Comparison of ENCODE assay signal across 23 cellular contexts in genomic region chr2:74081030-74081429, GRCh38.
DNase-seq lines count a peak whose midpoint lies in the region; ATAC-seq and TF ChIP-seq lines count a peak whose summit lies in the region.
"Had no signal": no experiment of that assay in that cellular context is flagged by ENCODE, and none has a peak within 500 bp of the region (broad histone marks: within the 10 kb centered on the region; RNA-seq: fewer than 3 reads in every experiment).

No MANE protein-coding gene starts in this region.

- H3K27ac ChIP-seq in BLaER1 treated with 17β-estradiol and CSF1 and Interleukin-3, amounts not matched to agents 10 nM and 100 nM, result peak overlapping the region in 10 of 11 experiments; percentile 11 to 69 (median 60); a peak in 16 of 22 replicates
- no peak overlapping the region for H3K27ac ChIP-seq in naive thymus-derived CD4-positive, alpha-beta T cell (ENCODE audit: low read depth, low read length)
- H3K27ac ChIP-seq: hepatocyte, SJSA1 had no signal

- no peaks in the 10 kb centered on the region for H3K27me3 ChIP-seq in BLaER1 treated with 17β-estradiol and CSF1 and Interleukin-3, amounts not matched to agents 10 nM and 100 nM
- H3K27me3 ChIP-seq in naive thymus-derived CD4-positive, alpha-beta T cell (ENCODE audit: control insufficient read depth in 2 of 2, insufficient read depth in 2 of 2, low read length in 2 of 2), result no peaks in the 10 kb centered on the region
- H3K27me3 ChIP-seq: hepatocyte, SJSA1 had no signal

- intact Hi-C loops in dendritic cell treated with granulocyte-macrophage colony-stimulating factor and Interleukin-4, amounts not matched to agents 40 ng/mL and 50 ng/mL, for 4 days (cut with micrococcal nuclease), result no loop called here
- intact Hi-C loops in naive thymus-derived CD4-positive, alpha-beta T cell (cut with micrococcal nuclease), result no loop called here

- H3K4me3 Mint-ChIP-seq in HFFc6, result 0 out of 2 replicates have a peak overlapping the region, but pooled peaks have one; percentile 6
- no peak overlapping the region for H3K4me3 Mint-ChIP-seq in dendritic cell treated with granulocyte-macrophage colony-stimulating factor and Interleukin-4, amounts not matched to agents 40 ng/mL and 50 ng/mL, for 4 days
- no peak overlapping the region for H3K4me3 Mint-ChIP-seq in naive thymus-derived CD4-positive, alpha-beta T cell
- H3K4me3 Mint-ChIP-seq: activated CD4-positive, alpha-beta T cell treated with anti-CD3 and anti-CD28 coated beads for 36 hours; CD4-positive, alpha-beta memory T cell; immature natural killer cell; nephron progenitor cell had no signal

- H4K20me1 ChIP-seq in BLaER1 treated with 17β-estradiol and CSF1 and Interleukin-3, amounts not matched to agents 10 nM and 100 nM, result peaks cover 73 to 99% (median 91%) of the 10 kb centered on the region in 11 experiments

- no peaks in the 10 kb centered on the region for H3K9me3 Mint-ChIP-seq in HFFc6
- H3K9me3 Mint-ChIP-seq in dendritic cell treated with granulocyte-macrophage colony-stimulating factor and Interleukin-4, amounts not matched to agents 40 ng/mL and 50 ng/mL, for 4 days, result no peaks in the 10 kb centered on the region
- H3K9me3 Mint-ChIP-seq in naive thymus-derived CD4-positive, alpha-beta T cell, result no peaks in the 10 kb centered on the region
- H3K9me3 Mint-ChIP-seq: CD4-positive, alpha-beta memory T cell; immature natural killer cell; nephron progenitor cell had no signal

- ATAC-seq in naive thymus-derived CD4-positive, alpha-beta T cell, result no peak
- no peak for ATAC-seq in GM21423 (IDR thresholded peaks at IDR 0.05; ENCODE audit: unreplicated experiment)
- ATAC-seq: activated CD4-positive, alpha-beta T cell treated with anti-CD3 and anti-CD28 coated beads for 36 hours had no signal

- H3K36me3 ChIP-seq in BLaER1 treated with 17β-estradiol and CSF1 and Interleukin-3, amounts not matched to agents 10 nM and 100 nM, result peaks cover 76 to 97% (median 85%) of the 10 kb centered on the region in 11 experiments
- H3K36me3 ChIP-seq in naive thymus-derived CD4-positive, alpha-beta T cell (ENCODE audit: control insufficient read depth in 2 of 3, insufficient read depth in 3 of 3, low read length in 3 of 3), result peaks cover 0 to 66% (median 12%) of the 10 kb centered on the region in 3 experiments
- H3K36me3 ChIP-seq: SJSA1 had no signal

- H3K36me3 Mint-ChIP-seq in HFFc6 (ENCODE audit: low read depth), result no peaks in the 10 kb centered on the region
- H3K36me3 Mint-ChIP-seq in dendritic cell treated with granulocyte-macrophage colony-stimulating factor and Interleukin-4, amounts not matched to agents 40 ng/mL and 50 ng/mL, for 4 days (ENCODE audit: low read depth), result peaks cover 93% of the 10 kb centered on the region
- peaks cover 0 to 64% (median 16%) of the 10 kb centered on the region in 5 donors for H3K36me3 Mint-ChIP-seq in naive thymus-derived CD4-positive, alpha-beta T cell

- H3K9ac ChIP-seq in BLaER1 treated with 17β-estradiol and CSF1 and Interleukin-3, amounts not matched to agents 10 nM and 100 nM, result peak overlapping the region in 4 of 11 experiments; percentile 2 to 41 (median 13); a peak in 5 of 22 replicates

- CTCF ChIA-PET in naive thymus-derived CD4-positive, alpha-beta T cell (lab: Charles Lee), result interaction anchor here (0.9 kb wide), 1 partner anchor 144 kb away, joined by 4 read pairs; no protein-coding TSS in a partner anchor

- H3K27ac Mint-ChIP-seq in HFFc6, result peak overlapping the region; percentile 17
- peak overlapping the region; percentile 86 for H3K27ac Mint-ChIP-seq in dendritic cell treated with granulocyte-macrophage colony-stimulating factor and Interleukin-4, amounts not matched to agents 40 ng/mL and 50 ng/mL, for 4 days
- peak overlapping the region in 7 of 9 donors; percentile 1 to 78 (median 21) for H3K27ac Mint-ChIP-seq in naive thymus-derived CD4-positive, alpha-beta T cell
- H3K27ac Mint-ChIP-seq: activated CD4-positive, alpha-beta T cell treated with anti-CD3 and anti-CD28 coated beads for 36 hours had no signal

- POLR2A ChIA-PET in naive thymus-derived CD4-positive, alpha-beta T cell (lab: Charles Lee), result interaction anchor here (0.8 to 1.1 kb wide), 2 partner anchors 15 to 28 kb away, joined by 3 to 4 read pairs; no protein-coding TSS in a partner anchor

- peaks cover 27% of the 10 kb centered on the region for H3K4me1 Mint-ChIP-seq in HFFc6 (ENCODE audit: low read depth)
- H3K4me1 Mint-ChIP-seq in dendritic cell treated with granulocyte-macrophage colony-stimulating factor and Interleukin-4, amounts not matched to agents 40 ng/mL and 50 ng/mL, for 4 days (ENCODE audit: low read depth), result peaks cover 61% of the 10 kb centered on the region
- peaks cover 0 to 17% (median 4%) of the 10 kb centered on the region in 7 donors for H3K4me1 Mint-ChIP-seq in naive thymus-derived CD4-positive, alpha-beta T cell
- H3K4me1 Mint-ChIP-seq: activated CD4-positive, alpha-beta T cell treated with anti-CD3 and anti-CD28 coated beads for 36 hours had no signal

- TF ChIP-seq CTCF in HFFc6 (IDR thresholded peaks at IDR 0.05), result no peak

- no peaks in the 10 kb centered on the region for H3K9me3 ChIP-seq in BLaER1 treated with 17β-estradiol and CSF1 and Interleukin-3, amounts not matched to agents 10 nM and 100 nM (replicated peaks in 1 of 11)
- no peaks in the 10 kb centered on the region for H3K9me3 ChIP-seq in naive thymus-derived CD4-positive, alpha-beta T cell (ENCODE audit: control insufficient read depth in 2 of 3, low read length in 3 of 3)
- H3K9me3 ChIP-seq: SJSA1 had no signal

- H3K4me1 ChIP-seq in BLaER1 treated with 17β-estradiol and CSF1 and Interleukin-3, amounts not matched to agents 10 nM and 100 nM, result peaks cover 27 to 51% (median 36%) of the 10 kb centered on the region in 10 experiments
- no peaks in the 10 kb centered on the region for H3K4me1 ChIP-seq in naive thymus-derived CD4-positive, alpha-beta T cell (ENCODE audit: control insufficient read depth in 2 of 2, insufficient read depth in 2 of 2, low read length in 2 of 2)
- H3K4me1 ChIP-seq: SJSA1 had no signal

- H3K4me2 ChIP-seq in BLaER1 treated with 17β-estradiol and CSF1 and Interleukin-3, amounts not matched to agents 10 nM and 100 nM, result peak overlapping the region in 9 of 11 experiments; percentile 26 to 73 (median 64); a peak in 15 of 22 replicates
- H3K4me2 ChIP-seq: hepatocyte had no signal

- H3K27me3 Mint-ChIP-seq in HFFc6 (ENCODE audit: insufficient read depth), result no peaks in the 10 kb centered on the region
- H3K27me3 Mint-ChIP-seq in dendritic cell treated with granulocyte-macrophage colony-stimulating factor and Interleukin-4, amounts not matched to agents 40 ng/mL and 50 ng/mL, for 4 days, result no peaks in the 10 kb centered on the region
- H3K27me3 Mint-ChIP-seq in naive thymus-derived CD4-positive, alpha-beta T cell, result no peaks in the 10 kb centered on the region
- H3K27me3 Mint-ChIP-seq: activated CD4-positive, alpha-beta T cell treated with anti-CD3 and anti-CD28 coated beads for 36 hours; CD4-positive, alpha-beta memory T cell had no signal

- no peak overlapping the region for H3K4me3 ChIP-seq in BLaER1 treated with 17β-estradiol and CSF1 and Interleukin-3, amounts not matched to agents 10 nM and 100 nM
- H3K4me3 ChIP-seq in naive thymus-derived CD4-positive, alpha-beta T cell (ENCODE audit: low read length), result no peak overlapping the region
- H3K4me3 ChIP-seq: hepatocyte, SJSA1 had no signal

- peak; percentile 20 for DNase-seq in HFFc6
- DNase-seq in naive thymus-derived CD4-positive, alpha-beta T cell, result no peak
- no peak for DNase-seq in NCI-H2227 treated with DMSO at 0.1 percent for 48 hours (lab: John Stamatoyannopoulos, UW)
- no peak for DNase-seq in 8988T
- DNase-seq in stimulated activated CD4-positive, alpha-beta T cell treated with anti-CD3 and anti-CD28 coated beads, Interleukin-2, amount 100 ng/mL, for 24 hours, result no peak
- DNase-seq: activated CD4-positive, alpha-beta T cell treated with anti-CD3 and anti-CD28 coated beads for 36 hours; activated naive CD4-positive, alpha-beta T cell; activated T-cell treated with anti-CD3 and anti-CD28 coated beads, Interleukin-2, amount 50 U/mL, for 48 hours; amygdala; CD4-positive, alpha-beta memory T cell; dermis blood vessel endothelial cell; DMS 273 treated with DMSO at 0.1 percent for 48 hours; immature natural killer cell; NCI-H1694; NCI-H526; nephron progenitor cell; stimulated activated CD4-positive, alpha-beta T cell treated with anti-CD3 and anti-CD28 coated beads, Interleukin-15, amount 100 ng/mL, for 24 hours; trophoblast cell had no signal

Comparison
In these comparisons a context has a peak if more than half of its experiments do, and no peak if none do; other contexts are left out.
1. H3K27ac Mint-ChIP-seq: peak in every context shown above with its lines; median percentile 86 in dendritic cell treated with granulocyte-macrophage colony-stimulating factor and Interleukin-4, amounts not matched to agents 40 ng/mL and 50 ng/mL, for 4 days; 21 in naive thymus-derived CD4-positive, alpha-beta T cell; 17 in HFFc6.